Comparison of ENCODE assay signal across 15 cellular contexts in genomic region chr15:37733628-37734027, GRCh38.
"Had no signal": no experiment of that assay in that cellular context is flagged by ENCODE, and none has a peak within 500 bp of the region (broad histone marks: within the 10 kb centered on the region; RNA-seq: fewer than 3 reads in every experiment).

No MANE protein-coding gene starts in this region.

- H3K4me3 ChIP-seq: body of pancreas, coronary artery, mucosa of descending colon, neural progenitor cell, psoas muscle, tibial nerve had no signal

- DNase-seq: activated CD4-positive, alpha-beta T cell treated with anti-CD3 and anti-CD28 coated beads, Interleukin-2, amount 50 U/mL, for 4 hours; activated naive CD8-positive, alpha-beta T cell treated with anti-CD3 and anti-CD28 coated beads for 36 hours; amygdala; body of pancreas; central memory CD4-positive, alpha-beta T cell; immature natural killer cell; left ventricle myocardium superior; mucosa of descending colon; naive thymus-derived CD4-positive, alpha-beta T cell; psoas muscle; right cardiac atrium; stimulated activated naive CD8-positive, alpha-beta T cell treated with anti-CD3 and anti-CD28 coated beads, Interleukin-15, Interleukin-2, amounts not matched to agents 100 U/mL and 50 U/mL, for 24 hours had no signal

- ATAC-seq: body of pancreas; left ventricle myocardium superior; mucosa of descending colon; naive thymus-derived CD4-positive, alpha-beta T cell; psoas muscle; right cardiac atrium; stimulated activated naive CD8-positive, alpha-beta T cell treated with anti-CD3 and anti-CD28 coated beads, Interleukin-15, Interleukin-2, amounts not matched to agents 100 U/mL and 50 U/mL, for 24 hours had no signal
